Comparison of ENCODE assay signal across 10 cellular contexts in the genomic region with DNA sequence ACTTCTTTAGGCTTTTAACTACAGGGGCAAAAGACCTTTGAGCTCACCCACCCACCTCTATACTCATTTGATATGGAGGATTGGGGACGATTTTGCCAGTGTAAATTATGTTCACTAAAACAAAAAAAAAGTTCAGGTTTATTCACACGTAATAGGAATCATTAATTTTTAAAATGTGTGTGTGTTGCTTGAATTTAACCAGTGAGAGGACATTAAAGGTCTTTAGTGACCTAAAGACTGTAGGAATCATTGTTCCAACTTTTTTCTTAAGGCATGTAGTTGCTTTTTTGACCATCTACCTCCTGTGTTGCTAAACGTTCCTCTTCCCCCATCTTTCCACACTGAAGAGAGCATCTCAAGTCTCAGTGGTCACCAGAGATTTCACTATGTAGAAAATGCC. TPM values are rescaled to one million over a fixed set of nuclear protein-coding genes. Genes with fewer than 3 reads are reported as not detected.
DNase-seq lines count a peak whose midpoint lies in the region; ATAC-seq, FAIRE-seq and TF ChIP-seq lines count a peak whose summit lies in the region.
"Had no signal": no experiment of that assay in that cellular context is flagged by ENCODE, and none has a peak within 500 bp of the region (broad histone marks: within the 10 kb centered on the region; RNA-seq: fewer than 3 reads in every experiment).

No MANE protein-coding gene starts in this region.

- peaks cover 55% of the 10 kb centered on the region for H3K4me1 Mint-ChIP-seq in CD8-positive, alpha-beta T cell (ENCODE audit: low read depth)
- H3K4me1 Mint-ChIP-seq in nephron = peaks cover 22% of the 10 kb centered on the region

- no peak for FAIRE-seq in D721Med (lab: Jason Lieb, UNC)
- FAIRE-seq: GM18507 had no signal

- peak overlapping the region; percentile 83 for H3K4me3 ChIP-seq in CD8-positive, alpha-beta T cell (ENCODE audit: low read depth, low read length)
- H3K4me3 ChIP-seq in NB4 (ENCODE audit: low read depth, low read length) (peak overlapping the region; percentile 97), dorsolateral prefrontal cortex (peak overlapping the region in 57 of 59 donors; percentile 57 to 96 (median 81))

- TF ChIP-seq CTCF in CD8-positive, alpha-beta T cell (IDR thresholded peaks at IDR 0.05) = no peak
- no peak for TF ChIP-seq CTCF in NB4 (IDR thresholded peaks at IDR 0.05; ENCODE audit: low read depth, low read length)
- TF ChIP-seq CTCF in dorsolateral prefrontal cortex (IDR thresholded peaks at IDR 0.05 in 54 of 56, conservative IDR thresholded peaks at IDR 0.05 in 2 of 56; ENCODE audit: low read depth in 1 of 56, partially characterized antibody in 56 of 56) = no peak
- no peak for TF ChIP-seq CTCF in nephron (IDR thresholded peaks at IDR 0.05; ENCODE audit: unreplicated experiment in 3 of 3)
- TF ChIP-seq CTCF in D721Med (IDR thresholded peaks at IDR 0.05; ENCODE audit: insufficient read depth, missing control alignments) = no peak

- CTCF ChIA-PET in CD8-positive, alpha-beta T cell (lab: Charles Lee) = interaction anchor here (0.7 to 2.3 kb wide), 7 partner anchors 12 to 724 kb away, joined by 3 to 16 read pairs (median 4); partner anchors contain the start of genes DENND11 and MRPS33

- no peaks in the 10 kb centered on the region for H3K27me3 Mint-ChIP-seq in CD8-positive, alpha-beta T cell (ENCODE audit: low read depth)
- H3K27me3 Mint-ChIP-seq in nephron (ENCODE audit: low read depth) = no peaks in the 10 kb centered on the region

- H3K27me3 ChIP-seq in CD8-positive, alpha-beta T cell (ENCODE audit: insufficient read depth, low read length) = no peaks in the 10 kb centered on the region
- no peaks in the 10 kb centered on the region for H3K27me3 ChIP-seq in dorsolateral prefrontal cortex

- H3K4me1 ChIP-seq in CD8-positive, alpha-beta T cell (ENCODE audit: insufficient read depth, low read length) = peaks cover 30% of the 10 kb centered on the region

- no peaks in the 10 kb centered on the region for H3K9me3 Mint-ChIP-seq in CD8-positive, alpha-beta T cell
- H3K9me3 Mint-ChIP-seq in nephron = no peaks in the 10 kb centered on the region

- H3K27ac ChIP-seq in CD8-positive, alpha-beta T cell (ENCODE audit: low read depth, low read length) = no peak overlapping the region
- H3K27ac ChIP-seq in dorsolateral prefrontal cortex = peak overlapping the region in 1 of 59 donors; percentile 90

- H3K36me3 Mint-ChIP-seq in CD8-positive, alpha-beta T cell = peaks cover 51% of the 10 kb centered on the region
- peaks cover 35% of the 10 kb centered on the region for H3K36me3 Mint-ChIP-seq in nephron (ENCODE audit: low read depth)

- peaks cover 25% of the 10 kb centered on the region for H3K36me3 ChIP-seq in CD8-positive, alpha-beta T cell (ENCODE audit: insufficient read depth, low read length)

- H3K4me3 Mint-ChIP-seq in CD8-positive, alpha-beta T cell = peak overlapping the region; percentile 99
- H3K4me3 Mint-ChIP-seq in nephron = peak overlapping the region; percentile 83 to 98 (median 84)

- DNase-seq in CD8-positive, alpha-beta T cell = no peak
- no peak for DNase-seq in NB4 (ENCODE audit: low read depth)
- DNase-seq in dorsolateral prefrontal cortex = no peak
- DNase-seq in retina = no peak
- DNase-seq in NCI-H2081 treated with DMSO at 0.1 percent for 48 hours (lab: John Stamatoyannopoulos, UW) = no peak
- DNase-seq in NCI-H2081 (lab: John Stamatoyannopoulos, UW) = no peak
- DNase-seq in D721Med (ENCODE audit: insufficient read length, low spot score) = no peak
- DNase-seq: cortex of kidney had no signal

- no peak for ATAC-seq in CD8-positive, alpha-beta T cell

- no peak for TF ChIP-seq POLR2A in NB4 (IDR thresholded peaks at IDR 0.05; ENCODE audit: extremely low read depth, insufficient read length)

- intact Hi-C loops in CD8-positive, alpha-beta T cell (cut with DNase I, micrococcal nuclease) = loop anchor here (2.0 to 10.0 kb wide), 6 partner anchors 188 to 1636 kb away; partner anchors contain the start of genes BRAF (in 2 of the 2), AGK (in 1 of the 2), MKRN1 (in 1 of the 2) and NDUFB2 (in 1 of the 2)
- intact Hi-C loops in dorsolateral prefrontal cortex (cut with DNase I) = loop anchor here (2.0 to 10.0 kb wide), 6 partner anchors 37 to 184 kb away; partner anchors contain the start of genes AGK (in 2 of the 2) and DENND11 (in 1 of the 2)

- H3K9me3 ChIP-seq in CD8-positive, alpha-beta T cell (ENCODE audit: low read length) = no peaks in the 10 kb centered on the region

- POLR2A ChIA-PET in CD8-positive, alpha-beta T cell (lab: Charles Lee) = interaction anchor here (1.6 to 3.8 kb wide), 4 partner anchors 9 to 38 kb away, joined by 4 to 56 read pairs (median 10); partner anchors contain the start of genes DENND11 and WEE2

- H3K27ac Mint-ChIP-seq in CD8-positive, alpha-beta T cell = peak overlapping the region; percentile 38
- peak overlapping the region in 1 of 3 experiments; percentile 34 for H3K27ac Mint-ChIP-seq in nephron

RNA-seq across cellular contexts. Expression of gene SSBP1, which starts 1.1 kb away (rescaled TPM):
- 100 to 1,000 TPM; 107 TPM for total RNA-seq in CD8-positive, alpha-beta T cell
- total RNA-seq in dorsolateral prefrontal cortex = 10 to 100 TPM; 49.9 to 96.9 (median 80.2) TPM

RNA-seq across cellular contexts. Expression of gene TAS2R3, which starts 24.6 kb away (rescaled TPM):
- total RNA-seq in CD8-positive, alpha-beta T cell = not detected
- 10 to 100 TPM in 54 of 120 experiments, 1 to 10 TPM in 66; 4.1 to 20.0 (median 9.7) TPM for total RNA-seq in dorsolateral prefrontal cortex

RNA-seq across cellular contexts. Expression of gene WEE2, which starts 31.1 kb away (rescaled TPM):
- under 1 TPM; 0.22 to 0.27 TPM for total RNA-seq in CD8-positive, alpha-beta T cell
- total RNA-seq in dorsolateral prefrontal cortex = 1 to 10 TPM in 2 of 120 experiments, under 1 TPM in 56, not detected in 62; 0.11 to 1.2 (median 0.28) TPM

RNA-seq across cellular contexts. Expression of gene TAS2R4, which starts 37.2 kb away (rescaled TPM):
- total RNA-seq in CD8-positive, alpha-beta T cell = under 1 TPM in 1 of 2 experiments, not detected in 1; 0.22 TPM
- total RNA-seq in dorsolateral prefrontal cortex = 10 to 100 TPM in 6 of 120 experiments, 1 to 10 TPM in 114; 3.4 to 15.8 (median 7.6) TPM

RNA-seq across cellular contexts. Expression of gene DENND11, which starts 37.3 kb away (rescaled TPM):
- 10 to 100 TPM; 41.9 to 42.4 TPM for total RNA-seq in CD8-positive, alpha-beta T cell
- total RNA-seq in dorsolateral prefrontal cortex = 10 to 100 TPM; 39.9 to 93.6 (median 55.5) TPM

Comparison
In these comparisons a context has a peak if more than half of its experiments do, and no peak if none do; other contexts are left out.
1. RNA of gene TAS2R3, which starts 24.6 kb away (total RNA-seq): 4.1 to 20.0 TPM in dorsolateral prefrontal cortex; not detected in CD8-positive, alpha-beta T cell; every median in the first group is over 4 times any median in the second.
2. Peak in every context shown above with its lines, with median percentiles within 50 percentile points of each other: H3K4me3 ChIP-seq.